9 cellular contexts compared by ENCODE assay signal in genomic region chr9:21996438-21996837, GRCh38. TPM values are rescaled to one million over a fixed set of nuclear protein-coding genes. Genes with fewer than 3 reads are reported as not detected.
DNase-seq lines count a peak whose midpoint lies in the region; ATAC-seq and TF ChIP-seq lines count a peak whose summit lies in the region.
"Had no signal": no experiment of that assay in that cellular context is flagged by ENCODE, and none has a peak within 500 bp of the region (broad histone marks: within the 10 kb centered on the region; RNA-seq: fewer than 3 reads in every experiment).

No MANE protein-coding gene starts in this region.

- H3K4me1 Mint-ChIP-seq in activated naive CD4-positive, alpha-beta T cell treated with anti-CD3 and anti-CD28 coated beads, Interleukin-2, amount 50 U/mL, for 24 hours = peaks cover 13% of the 10 kb centered on the region
- peaks cover 33% of the 10 kb centered on the region for H3K4me1 Mint-ChIP-seq in chondrocyte (ENCODE audit: low read depth)
- H3K4me1 Mint-ChIP-seq in stimulated activated memory B cell treated with anti-CD40 and anti-IgM and Interleukin-4, amounts not matched to agents 10 μg/mL and 1 μg/mL and 100 μg/mL, for 72 hours = peaks cover 22% of the 10 kb centered on the region

- ATAC-seq in stimulated activated memory B cell treated with anti-CD40 and anti-IgM and Interleukin-4, amounts not matched to agents 10 μg/mL and 1 μg/mL and 100 μg/mL, for 72 hours = no peak

- in situ Hi-C loops in ACHN (cut with HindIII; ENCODE audit: low pct_ligation_motif_present, low pct_unique_long_range_greater_than_20kb, low sequenced_read_pairs) = no loop called here

- H3K4me3 Mint-ChIP-seq in activated naive CD4-positive, alpha-beta T cell treated with anti-CD3 and anti-CD28 coated beads, Interleukin-2, amount 50 U/mL, for 24 hours = peak overlapping the region; percentile 94
- peak overlapping the region; percentile 97 for H3K4me3 Mint-ChIP-seq in chondrocyte (ENCODE audit: unreplicated experiment)
- peak overlapping the region; percentile 99 for H3K4me3 Mint-ChIP-seq in stimulated activated memory B cell treated with anti-CD40 and anti-IgM and Interleukin-4, amounts not matched to agents 10 μg/mL and 1 μg/mL and 100 μg/mL, for 72 hours

- no peak for TF ChIP-seq CTCF in chondrocyte (IDR thresholded peaks at IDR 0.05)

- H3K27ac Mint-ChIP-seq in activated naive CD4-positive, alpha-beta T cell treated with anti-CD3 and anti-CD28 coated beads, Interleukin-2, amount 50 U/mL, for 24 hours = no peak overlapping the region
- peak overlapping the region; percentile 98 for H3K27ac Mint-ChIP-seq in chondrocyte (ENCODE audit: unreplicated experiment)
- peak overlapping the region; percentile 100 for H3K27ac Mint-ChIP-seq in stimulated activated memory B cell treated with anti-CD40 and anti-IgM and Interleukin-4, amounts not matched to agents 10 μg/mL and 1 μg/mL and 100 μg/mL, for 72 hours

- H3K36me3 Mint-ChIP-seq in activated naive CD4-positive, alpha-beta T cell treated with anti-CD3 and anti-CD28 coated beads, Interleukin-2, amount 50 U/mL, for 24 hours = no peaks in the 10 kb centered on the region
- no peaks in the 10 kb centered on the region for H3K36me3 Mint-ChIP-seq in chondrocyte (ENCODE audit: low read depth)
- H3K36me3 Mint-ChIP-seq in stimulated activated memory B cell treated with anti-CD40 and anti-IgM and Interleukin-4, amounts not matched to agents 10 μg/mL and 1 μg/mL and 100 μg/mL, for 72 hours = peaks cover 5% of the 10 kb centered on the region

- no peaks in the 10 kb centered on the region for H3K9me3 Mint-ChIP-seq in activated naive CD4-positive, alpha-beta T cell treated with anti-CD3 and anti-CD28 coated beads, Interleukin-2, amount 50 U/mL, for 24 hours
- no peaks in the 10 kb centered on the region for H3K9me3 Mint-ChIP-seq in chondrocyte (ENCODE audit: low read depth)
- H3K9me3 Mint-ChIP-seq in stimulated activated memory B cell treated with anti-CD40 and anti-IgM and Interleukin-4, amounts not matched to agents 10 μg/mL and 1 μg/mL and 100 μg/mL, for 72 hours = no peaks in the 10 kb centered on the region

- no peak for DNase-seq in activated naive CD4-positive, alpha-beta T cell treated with anti-CD3 and anti-CD28 coated beads, Interleukin-2, amount 50 U/mL, for 16 hours
- peak; percentile 75 for DNase-seq in NCI-H748 (lab: John Stamatoyannopoulos, UW; ENCODE audit: unreplicated experiment)
- DNase-seq in chondrocyte (ENCODE audit: low spot score) = no peak
- no peak for DNase-seq in ACHN
- no peak for DNase-seq in dedifferentiated amniotic fluid mesenchymal stem cell (ENCODE audit: extremely low spot score)
- DNase-seq in C1 segment of cervical spinal cord (lab: John Stamatoyannopoulos, UW) = no peak
- DNase-seq: activated CD4-positive, CD25-positive, alpha-beta regulatory T cell treated with anti-CD3 and anti-CD28 coated beads, Interleukin-2, amount 50 U/mL, for 72 hours had no signal

- H3K27me3 Mint-ChIP-seq in activated naive CD4-positive, alpha-beta T cell treated with anti-CD3 and anti-CD28 coated beads, Interleukin-2, amount 50 U/mL, for 24 hours = peaks cover 28% of the 10 kb centered on the region
- no peaks in the 10 kb centered on the region for H3K27me3 Mint-ChIP-seq in chondrocyte (ENCODE audit: low read depth)
- H3K27me3 Mint-ChIP-seq in stimulated activated memory B cell treated with anti-CD40 and anti-IgM and Interleukin-4, amounts not matched to agents 10 μg/mL and 1 μg/mL and 100 μg/mL, for 72 hours = no peaks in the 10 kb centered on the region

RNA-seq across cellular contexts. Expression of gene CDKN2B-AS1, which starts 1.8 kb away (rescaled TPM):
- total RNA-seq in chondrocyte = 3.2 to 7.5 TPM (median 3.5 TPM) in 3 replicates

RNA-seq across cellular contexts. Expression of gene CDKN2A, which starts 2.2 kb away (rescaled TPM):
- 20.7 to 31.7 TPM (median 21.2 TPM) in 3 replicates for total RNA-seq in chondrocyte

RNA-seq across cellular contexts. Expression of gene CDKN2B, which starts 12.7 kb away (rescaled TPM):
- total RNA-seq in chondrocyte = 247 to 252 TPM (median 247 TPM) in 3 replicates
